Comparison of ENCODE assay signal across 8 cellular contexts in genomic region chr17:21511368-21512195, GRCh38.
DNase-seq lines count a peak whose midpoint lies in the region; ATAC-seq and TF ChIP-seq lines count a peak whose summit lies in the region.

No MANE protein-coding gene starts in this region.

- POLR2A ChIA-PET in Panc1 (lab: Charles Lee) = interaction anchor here (0.7 kb wide), 1 partner anchor 469 kb away, joined by 3 read pairs; the partner anchor contains the start of gene USP22

- H3K4me1 ChIP-seq in Panc1 (ENCODE audit: control insufficient read depth, insufficient read depth, low read length) = no peaks in the 10 kb centered on the region
- H3K4me1 ChIP-seq in muscle layer of duodenum (ENCODE audit: control insufficient read depth in 1 of 2, insufficient read depth in 2 of 2, low read length in 2 of 2) = no peaks in the 10 kb centered on the region

- ATAC-seq in Panc1 = peak; percentile 97

- peak; percentile 92 for TF ChIP-seq CTCF in Panc1 (IDR thresholded peaks at IDR 0.05)

- H3K4me3 ChIP-seq in Panc1 (ENCODE audit: low read depth in 2 of 2, low read length in 2 of 2) (peak overlapping the region; percentile 47 to 50), muscle layer of duodenum (ENCODE audit: low read depth in 1 of 2, low read length in 2 of 2) (peak overlapping the region; percentile 52 to 62)

- in situ Hi-C loops in G401 (cut with HindIII; ENCODE audit: low sequenced_read_pairs) = no loop called here
- in situ Hi-C loops in Panc1 (cut with HindIII; ENCODE audit: low pct_unique_long_range_greater_than_20kb, low sequenced_read_pairs) = no loop called here

- no peaks in the 10 kb centered on the region for H3K36me3 ChIP-seq in Panc1 (ENCODE audit: control insufficient read depth, insufficient read depth, low read length)
- no peaks in the 10 kb centered on the region for H3K36me3 ChIP-seq in muscle layer of duodenum (ENCODE audit: control insufficient read depth in 1 of 2, insufficient read depth in 2 of 2, low read length in 2 of 2)

- CTCF ChIA-PET in Panc1 (lab: Charles Lee) = interaction anchor here (0.6 to 2.5 kb wide), 7 partner anchors 11 to 382 kb away, joined by 3 to 41 read pairs (median 3); no protein-coding TSS in a partner anchor

- H3K9me3 ChIP-seq in Panc1 (ENCODE audit: control insufficient read depth, insufficient read depth, low read depth, low read length) = no peaks in the 10 kb centered on the region
- H3K9me3 ChIP-seq in muscle layer of duodenum (ENCODE audit: control insufficient read depth in 1 of 2, low read length in 2 of 2) = no peaks in the 10 kb centered on the region

- H3K27me3 ChIP-seq in Panc1 (ENCODE audit: control insufficient read depth, insufficient read depth, low read length) = no peaks in the 10 kb centered on the region
- peaks cover 13% of the 10 kb centered on the region for H3K27me3 ChIP-seq in muscle layer of duodenum (ENCODE audit: low read depth, low read length)

- peak; percentile 86 for DNase-seq in G401 (ENCODE audit: low spot score)
- peak; percentile 67 for DNase-seq in HPDE6-E6E7 (ENCODE audit: extremely low spot score)
- peak; percentile 38 for DNase-seq in Panc1 (ENCODE audit: low read depth, low spot score)
- DNase-seq in activated T-helper 1 cell treated with anti-CD3 and anti-CD28 coated beads, Interleukin-2, amount 50 U/mL, for 16 hours (ENCODE audit: low read depth in 1 of 2, low spot score in 1 of 2) = peak; percentile 28 to 43
- DNase-seq in fibroblast of gingiva (ENCODE audit: low read depth) = peak; percentile 77
- peak; percentile 9 to 33 for DNase-seq in stimulated activated CD8-positive, alpha-beta memory T cell treated with anti-CD3 and anti-CD28 coated beads, Interleukin-4, amount 100 ng/mL, for 4 hours (ENCODE audit: low read depth in 2 of 2, low spot score in 1 of 2)
- no peak for DNase-seq in NCI-H128 (lab: John Stamatoyannopoulos, UW; ENCODE audit: unreplicated experiment)

- BruUV-seq in Panc1 (replicated peaks; lab: Mats Ljungman, UMichigan) = no TSS peak

- H3K27ac ChIP-seq in Panc1 (ENCODE audit: low read length) = peak overlapping the region; percentile 39; the same call in 1 of the 2 replicates
- H3K27ac ChIP-seq in muscle layer of duodenum (ENCODE audit: low read length) = no peak overlapping the region

- intact Hi-C loops in Panc1 (cut with micrococcal nuclease; ENCODE audit: unreplicated experiment) = loop anchor here (1.0 to 2.0 kb wide), 2 partner anchors 54 to 231 kb away; no protein-coding TSS in a partner anchor
